Comparison of ENCODE assay signal across 10 cellular contexts in the genomic region with DNA sequence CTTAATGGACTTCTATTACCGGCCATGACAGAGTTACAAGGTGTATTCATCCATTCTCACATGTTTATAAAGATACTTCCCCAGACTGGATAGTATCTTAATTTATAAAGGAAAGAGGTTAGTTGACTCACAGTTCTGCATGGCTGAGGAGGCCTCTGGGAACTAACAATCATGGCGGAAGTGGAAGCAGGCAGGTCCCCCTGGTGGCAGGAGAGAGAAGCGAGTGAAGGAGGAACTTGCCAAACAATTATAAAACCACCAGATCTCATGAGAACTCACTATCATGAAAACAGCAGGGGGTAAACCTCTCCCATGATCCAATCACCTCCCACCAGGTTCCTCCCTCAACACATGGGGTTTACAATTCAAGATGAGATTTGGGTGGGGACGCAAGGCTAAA.
A peak's percentile ranks its signal among the peaks of the same experiment; 100 is the strongest.
DNase-seq lines count a peak whose midpoint lies in the region; ATAC-seq, FAIRE-seq and TF ChIP-seq lines count a peak whose summit lies in the region.
"Had no signal": no experiment of that assay in that cellular context is flagged by ENCODE, and none has a peak within 500 bp of the region (broad histone marks: within the 10 kb centered on the region; RNA-seq: fewer than 3 reads in every experiment).

No MANE protein-coding gene starts in this region.

- H4K20me1 ChIP-seq in MM.1S (ENCODE audit: insufficient read depth, low read length): no peaks in the 10 kb centered on the region

- CTCF ChIA-PET in Calu3 (lab: Charles Lee): no interaction called here

- H3K27ac ChIP-seq in MM.1S (ENCODE audit: low read length): no peak overlapping the region
- H3K27ac ChIP-seq in pancreas: no peak overlapping the region

- WGBS in pancreas, 2 donors: 83 to 95% methylated on average over 4 of the region's 4 CpGs

- H3K36me3 ChIP-seq in GM06990 (ENCODE audit: control insufficient read depth, insufficient read depth, low read length) (no peaks in the 10 kb centered on the region), MM.1S (replicated peaks; ENCODE audit: insufficient read depth, low read length) (no peaks in the 10 kb centered on the region), pancreas (no peaks in the 10 kb centered on the region)

- H2AFZ ChIP-seq in MM.1S (ENCODE audit: low read length): no peak overlapping the region

- H3K79me2 ChIP-seq in MM.1S (ENCODE audit: low read length): no peaks in the 10 kb centered on the region

- H3F3A ChIP-seq in MM.1S (ENCODE audit: insufficient read depth, low read length): no peaks in the 10 kb centered on the region

- H3K4me1 ChIP-seq in MM.1S (ENCODE audit: low read length): no peaks in the 10 kb centered on the region
- no peaks in the 10 kb centered on the region for H3K4me1 ChIP-seq in pancreas

- H3K9me3 ChIP-seq in MM.1S (replicated peaks; ENCODE audit: insufficient read depth, low read length) (no peaks in the 10 kb centered on the region), pancreas (no peaks in the 10 kb centered on the region)

- H3K9ac ChIP-seq in MM.1S (ENCODE audit: low read length): no peak overlapping the region

- H3K27me3 ChIP-seq in GM06990 (replicated peaks; ENCODE audit: control insufficient read depth, insufficient read depth, low read length) (no peaks in the 10 kb centered on the region), MM.1S (replicated peaks; ENCODE audit: insufficient read depth, low read length) (no peaks in the 10 kb centered on the region), pancreas (peaks cover 0 to 5% (median 0%) of the 10 kb centered on the region in 4 donors)

- H3K4me3 Mint-ChIP-seq in Calu3 (ENCODE audit: low read depth, unreplicated experiment): no peak overlapping the region
- H3K4me3 Mint-ChIP-seq: activated naive CD8-positive, alpha-beta T cell treated with anti-CD3 and anti-CD28 coated beads, Interleukin-2, amount 10 ng/mL, durations not matched to agents 7 days and 5 days had no signal

- no peak for FAIRE-seq in pancreas (lab: Jason Lieb, UNC)

- no peaks in the 10 kb centered on the region for H3K36me3 Mint-ChIP-seq in Calu3 (ENCODE audit: insufficient read depth, unreplicated experiment)
- H3K36me3 Mint-ChIP-seq: activated naive CD8-positive, alpha-beta T cell treated with anti-CD3 and anti-CD28 coated beads, Interleukin-2, amount 10 ng/mL, durations not matched to agents 7 days and 5 days had no signal

- BruUV-seq in Calu3 (replicated peaks; lab: Mats Ljungman, UMichigan): no TSS peak

- no peak overlapping the region for H3K4me3 ChIP-seq in GM06990 (replicated peaks; ENCODE audit: low read depth, low read length)
- H3K4me3 ChIP-seq in MM.1S (ENCODE audit: low read length): no peak overlapping the region
- H3K4me3 ChIP-seq in fibroblast of the aortic adventitia (ENCODE audit: low read depth, low read length): no peak overlapping the region
- no peak overlapping the region for H3K4me3 ChIP-seq in pancreas

- no peaks in the 10 kb centered on the region for H3K9me2 ChIP-seq in MM.1S (replicated peaks; ENCODE audit: insufficient read depth, low read length)

- H3K27ac Mint-ChIP-seq in Calu3 (ENCODE audit: unreplicated experiment): no peak overlapping the region
- H3K27ac Mint-ChIP-seq: activated naive CD8-positive, alpha-beta T cell treated with anti-CD3 and anti-CD28 coated beads, Interleukin-2, amount 10 ng/mL, durations not matched to agents 7 days and 5 days had no signal

- peak; percentile 56 for ATAC-seq in GM21529 (IDR thresholded peaks at IDR 0.05; ENCODE audit: unreplicated experiment)
- no peak for ATAC-seq in pancreas
- no peak for ATAC-seq in left lobe of liver
- ATAC-seq: left colon had no signal

- no peaks in the 10 kb centered on the region for H3K4me1 Mint-ChIP-seq in Calu3 (ENCODE audit: low read depth, unreplicated experiment)
- H3K4me1 Mint-ChIP-seq: activated naive CD8-positive, alpha-beta T cell treated with anti-CD3 and anti-CD28 coated beads, Interleukin-2, amount 10 ng/mL, durations not matched to agents 7 days and 5 days had no signal

- no peak overlapping the region for H3K4me2 ChIP-seq in MM.1S (ENCODE audit: low read depth, low read length)

- intact Hi-C loops in Calu3 (cut with micrococcal nuclease; ENCODE audit: unreplicated experiment): no loop called here
- intact Hi-C loops in pancreas (cut with DNase I): no loop called here

- peak; percentile 56 for TF ChIP-seq CTCF in GM06990 (IDR thresholded peaks at IDR 0.05; ENCODE audit: insufficient read depth, low read length, poor library complexity, severe bottlenecking)
- TF ChIP-seq CTCF in MM.1S (IDR thresholded peaks at IDR 0.05; ENCODE audit: low read length): peak; percentile 35
- TF ChIP-seq CTCF in fibroblast of the aortic adventitia (IDR thresholded peaks at IDR 0.05; ENCODE audit: insufficient read depth, low read length): peak; percentile 41
- no peak for TF ChIP-seq CTCF in Calu3 (IDR thresholded peaks at IDR 0.05; ENCODE audit: unreplicated experiment)
- no peak for TF ChIP-seq CTCF in pancreas (IDR thresholded peaks at IDR 0.05)

- no peaks in the 10 kb centered on the region for H3K27me3 Mint-ChIP-seq in Calu3 (ENCODE audit: unreplicated experiment)
- H3K27me3 Mint-ChIP-seq: activated naive CD8-positive, alpha-beta T cell treated with anti-CD3 and anti-CD28 coated beads, Interleukin-2, amount 10 ng/mL, durations not matched to agents 7 days and 5 days had no signal

- peaks cover 5% of the 10 kb centered on the region for H3K9me3 Mint-ChIP-seq in Calu3 (ENCODE audit: low read depth, unreplicated experiment)
- H3K9me3 Mint-ChIP-seq: activated naive CD8-positive, alpha-beta T cell treated with anti-CD3 and anti-CD28 coated beads, Interleukin-2, amount 10 ng/mL, durations not matched to agents 7 days and 5 days had no signal

- DNase-seq in GM06990 (ENCODE audit: extremely low read depth, insufficient read length) (no peak), MM.1S (no peak), fibroblast of the aortic adventitia (ENCODE audit: low read depth) (no peak), Calu3 (no peak), pancreas (no peak), SHP77 treated with DMSO at 0.1 percent for 48 hours (lab: John Stamatoyannopoulos, UW) (no peak), left lobe of liver (ENCODE audit: low spot score) (no peak)
- DNase-seq: activated naive CD8-positive, alpha-beta T cell treated with anti-CD3 and anti-CD28 coated beads, Interleukin-2, amount 10 ng/mL, durations not matched to agents 7 days and 5 days had no signal

Comparison
In these comparisons a context has a peak if more than half of its experiments do, and no peak if none do; other contexts are left out.
1. CTCF ChIP-seq: peak in GM06990 (single experiment), MM.1S (single experiment) and fibroblast of the aortic adventitia (single experiment); none in Calu3 (single experiment) and pancreas (0 of 4).